Comparison of ENCODE assay signal across 1 cellular context in the genomic region with DNA sequence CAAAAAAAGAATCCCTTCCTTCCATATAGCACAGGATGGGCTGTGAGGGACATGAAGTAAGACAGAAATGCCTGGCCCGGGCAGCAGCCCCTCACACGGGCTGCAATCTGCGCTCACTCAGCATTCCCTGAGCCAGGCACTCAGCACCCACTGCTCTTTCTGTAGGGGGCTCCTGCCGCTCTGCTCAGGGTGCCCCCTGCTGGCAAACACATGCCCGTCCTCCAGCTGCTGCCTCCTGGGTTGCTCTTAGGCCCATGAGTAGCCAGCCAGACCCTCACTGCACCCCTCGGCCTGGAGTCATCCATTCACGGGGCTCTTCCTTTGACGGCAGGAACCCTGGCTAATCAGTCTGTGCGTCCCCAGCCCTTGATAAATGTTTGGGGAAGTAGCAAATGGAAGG.
TF ChIP-seq lines count a peak whose summit lies in the region.

No MANE protein-coding gene starts in this region.

TF ChIP-seq in WTC11, 78 proteins besides CTCF, POLR2A, EP300 and RAD21 (continued from another document):
- TF ChIP-seq ZNF671 (CRISPR knock-in tag; IDR thresholded peaks at IDR 0.05) (no peak), ESRRA (CRISPR knock-in tag; IDR thresholded peaks at IDR 0.05; ENCODE audit: borderline replicate concordance) (no peak), ZNF219 (CRISPR knock-in tag; IDR thresholded peaks at IDR 0.05; ENCODE audit: borderline replicate concordance) (no peak)
